ENCODE assay signal across 1 cellular context in the genomic region with DNA sequence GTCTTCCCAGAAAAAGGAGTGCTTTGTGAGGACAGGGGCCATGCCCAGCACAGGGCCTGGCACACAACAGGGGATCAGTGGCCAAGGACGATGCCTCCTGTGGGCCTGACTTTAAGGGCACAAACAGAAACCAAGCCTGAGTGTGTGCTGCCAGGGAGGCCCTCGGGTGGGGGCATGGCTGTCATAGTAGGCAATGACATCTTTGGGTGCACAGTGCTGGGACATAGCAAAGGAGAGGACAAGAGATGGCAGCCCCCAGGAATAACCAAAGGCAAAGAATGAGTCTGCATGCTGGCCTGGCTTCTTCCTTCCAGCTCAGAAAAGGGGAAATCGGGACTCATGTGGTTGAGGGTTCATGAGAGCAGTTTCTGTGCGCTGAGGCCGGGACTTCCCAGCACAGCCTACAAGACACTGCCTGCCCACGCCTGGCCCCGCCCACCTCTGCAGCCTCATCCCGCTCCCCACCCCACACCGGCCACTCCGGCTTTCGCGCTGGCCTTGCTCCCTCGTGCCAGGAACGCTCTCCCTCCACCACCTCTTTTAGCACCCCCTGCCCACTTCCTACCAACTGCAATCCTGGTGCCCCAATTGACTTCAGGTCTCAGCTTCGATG.
TF ChIP-seq lines count a peak whose summit lies in the region.

No MANE protein-coding gene starts in this region.

TF ChIP-seq in GM12878, 131 proteins besides CTCF, POLR2A, EP300 and RAD21 (continued from another document and continues in another):
- TF ChIP-seq, protein P1, sequence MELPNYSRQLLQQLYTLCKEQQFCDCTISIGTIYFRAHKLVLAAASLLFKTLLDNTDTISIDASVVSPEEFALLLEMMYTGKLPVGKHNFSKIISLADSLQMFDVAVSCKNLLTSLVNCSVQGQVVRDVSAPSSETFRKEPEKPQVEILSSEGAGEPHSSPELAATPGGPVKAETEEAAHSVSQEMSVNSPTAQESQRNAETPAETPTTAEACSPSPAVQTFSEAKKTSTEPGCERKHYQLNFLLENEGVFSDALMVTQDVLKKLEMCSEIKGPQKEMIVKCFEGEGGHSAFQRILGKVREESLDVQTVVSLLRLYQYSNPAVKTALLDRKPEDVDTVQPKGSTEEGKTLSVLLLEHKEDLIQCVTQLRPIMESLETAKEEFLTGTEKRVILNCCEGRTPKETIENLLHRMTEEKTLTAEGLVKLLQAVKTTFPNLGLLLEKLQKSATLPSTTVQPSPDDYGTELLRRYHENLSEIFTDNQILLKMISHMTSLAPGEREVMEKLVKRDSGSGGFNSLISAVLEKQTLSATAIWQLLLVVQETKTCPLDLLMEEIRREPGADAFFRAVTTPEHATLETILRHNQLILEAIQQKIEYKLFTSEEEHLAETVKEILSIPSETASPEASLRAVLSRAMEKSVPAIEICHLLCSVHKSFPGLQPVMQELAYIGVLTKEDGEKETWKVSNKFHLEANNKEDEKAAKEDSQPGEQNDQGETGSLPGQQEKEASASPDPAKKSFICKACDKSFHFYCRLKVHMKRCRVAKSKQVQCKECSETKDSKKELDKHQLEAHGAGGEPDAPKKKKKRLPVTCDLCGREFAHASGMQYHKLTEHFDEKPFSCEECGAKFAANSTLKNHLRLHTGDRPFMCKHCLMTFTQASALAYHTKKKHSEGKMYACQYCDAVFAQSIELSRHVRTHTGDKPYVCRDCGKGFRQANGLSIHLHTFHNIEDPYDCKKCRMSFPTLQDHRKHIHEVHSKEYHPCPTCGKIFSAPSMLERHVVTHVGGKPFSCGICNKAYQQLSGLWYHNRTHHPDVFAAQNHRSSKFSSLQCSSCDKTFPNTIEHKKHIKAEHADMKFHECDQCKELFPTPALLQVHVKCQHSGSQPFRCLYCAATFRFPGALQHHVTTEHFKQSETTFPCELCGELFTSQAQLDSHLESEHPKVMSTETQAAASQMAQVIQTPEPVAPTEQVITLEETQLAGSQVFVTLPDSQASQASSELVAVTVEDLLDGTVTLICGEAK (IDR thresholded peaks at IDR 0.05; ENCODE audit: borderline replicate concordance), result no peak
- TF ChIP-seq SP1 (IDR thresholded peaks at IDR 0.05; ENCODE audit: low read depth, low read length), result no peak
- TF ChIP-seq NRF1 (conservative IDR thresholded peaks at IDR 0.05; ENCODE audit: low read depth, low read length), result no peak
- TF ChIP-seq BACH1 (IDR thresholded peaks at IDR 0.05; ENCODE audit: borderline replicate concordance), result peak; percentile 21; the same call in 1 of the 2 replicates
- TF ChIP-seq BMI1 (IDR thresholded peaks at IDR 0.05; ENCODE audit: borderline replicate concordance), result no peak
- TF ChIP-seq, protein P2, sequence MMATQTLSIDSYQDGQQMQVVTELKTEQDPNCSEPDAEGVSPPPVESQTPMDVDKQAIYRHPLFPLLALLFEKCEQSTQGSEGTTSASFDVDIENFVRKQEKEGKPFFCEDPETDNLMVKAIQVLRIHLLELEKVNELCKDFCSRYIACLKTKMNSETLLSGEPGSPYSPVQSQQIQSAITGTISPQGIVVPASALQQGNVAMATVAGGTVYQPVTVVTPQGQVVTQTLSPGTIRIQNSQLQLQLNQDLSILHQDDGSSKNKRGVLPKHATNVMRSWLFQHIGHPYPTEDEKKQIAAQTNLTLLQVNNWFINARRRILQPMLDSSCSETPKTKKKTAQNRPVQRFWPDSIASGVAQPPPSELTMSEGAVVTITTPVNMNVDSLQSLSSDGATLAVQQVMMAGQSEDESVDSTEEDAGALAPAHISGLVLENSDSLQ (IDR thresholded peaks at IDR 0.05), result no peak
- TF ChIP-seq TAF1 (IDR thresholded peaks at IDR 0.05; ENCODE audit: borderline replicate concordance, low read depth, low read length), result no peak
- TF ChIP-seq SREBF1 (IDR thresholded peaks at IDR 0.05; ENCODE audit: low read length), result no peak
- TF ChIP-seq TCF7 (IDR thresholded peaks at IDR 0.05; ENCODE audit: borderline replicate concordance), result no peak
- no peak for TF ChIP-seq NR2C1 (IDR thresholded peaks at IDR 0.05)
- TF ChIP-seq SIX5 (IDR thresholded peaks at IDR 0.05; ENCODE audit: low read depth, low read length, severe bottlenecking), result no peak
- TF ChIP-seq SMAD5 (IDR thresholded peaks at IDR 0.05; ENCODE audit: low read depth), result no peak
- no peak for TF ChIP-seq RBBP5 (conservative IDR thresholded peaks at IDR 0.05)
- TF ChIP-seq, protein P3, sequence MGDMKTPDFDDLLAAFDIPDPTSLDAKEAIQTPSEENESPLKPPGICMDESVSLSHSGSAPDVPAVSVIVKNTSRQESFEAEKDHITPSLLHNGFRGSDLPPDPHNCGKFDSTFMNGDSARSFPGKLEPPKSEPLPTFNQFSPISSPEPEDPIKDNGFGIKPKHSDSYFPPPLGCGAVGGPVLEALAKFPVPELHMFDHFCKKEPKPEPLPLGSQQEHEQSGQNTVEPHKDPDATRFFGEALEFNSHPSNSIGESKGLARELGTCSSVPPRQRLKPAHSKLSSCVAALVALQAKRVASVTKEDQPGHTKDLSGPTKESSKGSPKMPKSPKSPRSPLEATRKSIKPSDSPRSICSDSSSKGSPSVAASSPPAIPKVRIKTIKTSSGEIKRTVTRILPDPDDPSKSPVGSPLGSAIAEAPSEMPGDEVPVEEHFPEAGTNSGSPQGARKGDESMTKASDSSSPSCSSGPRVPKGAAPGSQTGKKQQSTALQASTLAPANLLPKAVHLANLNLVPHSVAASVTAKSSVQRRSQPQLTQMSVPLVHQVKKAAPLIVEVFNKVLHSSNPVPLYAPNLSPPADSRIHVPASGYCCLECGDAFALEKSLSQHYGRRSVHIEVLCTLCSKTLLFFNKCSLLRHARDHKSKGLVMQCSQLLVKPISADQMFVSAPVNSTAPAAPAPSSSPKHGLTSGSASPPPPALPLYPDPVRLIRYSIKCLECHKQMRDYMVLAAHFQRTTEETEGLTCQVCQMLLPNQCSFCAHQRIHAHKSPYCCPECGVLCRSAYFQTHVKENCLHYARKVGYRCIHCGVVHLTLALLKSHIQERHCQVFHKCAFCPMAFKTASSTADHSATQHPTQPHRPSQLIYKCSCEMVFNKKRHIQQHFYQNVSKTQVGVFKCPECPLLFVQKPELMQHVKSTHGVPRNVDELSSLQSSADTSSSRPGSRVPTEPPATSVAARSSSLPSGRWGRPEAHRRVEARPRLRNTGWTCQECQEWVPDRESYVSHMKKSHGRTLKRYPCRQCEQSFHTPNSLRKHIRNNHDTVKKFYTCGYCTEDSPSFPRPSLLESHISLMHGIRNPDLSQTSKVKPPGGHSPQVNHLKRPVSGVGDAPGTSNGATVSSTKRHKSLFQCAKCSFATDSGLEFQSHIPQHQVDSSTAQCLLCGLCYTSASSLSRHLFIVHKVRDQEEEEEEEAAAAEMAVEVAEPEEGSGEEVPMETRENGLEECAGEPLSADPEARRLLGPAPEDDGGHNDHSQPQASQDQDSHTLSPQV (IDR thresholded peaks at IDR 0.05), result no peak
- TF ChIP-seq NR2F1 (conservative IDR thresholded peaks at IDR 0.05), result peak; percentile 85
- TF ChIP-seq RUNX3 (IDR thresholded peaks at IDR 0.05; ENCODE audit: low read length), result peak; percentile 86
- TF ChIP-seq KAT2A (conservative IDR thresholded peaks at IDR 0.05; ENCODE audit: control insufficient read depth, low read depth, low read length), result no peak
- TF ChIP-seq, protein P4, sequence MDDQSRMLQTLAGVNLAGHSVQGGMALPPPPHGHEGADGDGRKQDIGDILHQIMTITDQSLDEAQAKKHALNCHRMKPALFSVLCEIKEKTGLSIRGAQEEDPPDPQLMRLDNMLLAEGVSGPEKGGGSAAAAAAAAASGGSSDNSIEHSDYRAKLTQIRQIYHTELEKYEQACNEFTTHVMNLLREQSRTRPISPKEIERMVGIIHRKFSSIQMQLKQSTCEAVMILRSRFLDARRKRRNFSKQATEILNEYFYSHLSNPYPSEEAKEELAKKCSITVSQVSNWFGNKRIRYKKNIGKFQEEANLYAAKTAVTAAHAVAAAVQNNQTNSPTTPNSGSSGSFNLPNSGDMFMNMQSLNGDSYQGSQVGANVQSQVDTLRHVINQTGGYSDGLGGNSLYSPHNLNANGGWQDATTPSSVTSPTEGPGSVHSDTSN (IDR thresholded peaks at IDR 0.05; ENCODE audit: insufficient replicate concordance, low read depth, low read length), result no peak
- TF ChIP-seq IRF4 (IDR thresholded peaks at IDR 0.05; ENCODE audit: low read depth, low read length), result 0 out of 2 replicates have a peak, but pooled peaks have one; percentile 37
- TF ChIP-seq SMC3 (IDR thresholded peaks at IDR 0.05; ENCODE audit: borderline replicate concordance, low read length), result no peak
- TF ChIP-seq MXI1 (IDR thresholded peaks at IDR 0.05; ENCODE audit: low read depth, low read length), result peak; percentile 38; the same call in 1 of the 2 replicates
- no peak for TF ChIP-seq SREBF2 (IDR thresholded peaks at IDR 0.05; ENCODE audit: low read length)
- no peak for TF ChIP-seq CREM (IDR thresholded peaks at IDR 0.05; ENCODE audit: low read depth)
- peak; percentile 91 for TF ChIP-seq EED (IDR thresholded peaks at IDR 0.05; ENCODE audit: low read depth)
- no peak for TF ChIP-seq JUND (IDR thresholded peaks at IDR 0.05; ENCODE audit: low read depth, low read length)
- no peak for TF ChIP-seq FOXM1 (IDR thresholded peaks at IDR 0.05; ENCODE audit: low read depth, low read length)
- no peak for TF ChIP-seq ZZZ3 (IDR thresholded peaks at IDR 0.05; ENCODE audit: control insufficient read depth, insufficient read length, low read depth)
- TF ChIP-seq CEBPB (IDR thresholded peaks at IDR 0.05; ENCODE audit: borderline replicate concordance in 1 of 2, low read depth in 2 of 2, low read length in 2 of 2), result no peak
- TF ChIP-seq, protein P5, sequence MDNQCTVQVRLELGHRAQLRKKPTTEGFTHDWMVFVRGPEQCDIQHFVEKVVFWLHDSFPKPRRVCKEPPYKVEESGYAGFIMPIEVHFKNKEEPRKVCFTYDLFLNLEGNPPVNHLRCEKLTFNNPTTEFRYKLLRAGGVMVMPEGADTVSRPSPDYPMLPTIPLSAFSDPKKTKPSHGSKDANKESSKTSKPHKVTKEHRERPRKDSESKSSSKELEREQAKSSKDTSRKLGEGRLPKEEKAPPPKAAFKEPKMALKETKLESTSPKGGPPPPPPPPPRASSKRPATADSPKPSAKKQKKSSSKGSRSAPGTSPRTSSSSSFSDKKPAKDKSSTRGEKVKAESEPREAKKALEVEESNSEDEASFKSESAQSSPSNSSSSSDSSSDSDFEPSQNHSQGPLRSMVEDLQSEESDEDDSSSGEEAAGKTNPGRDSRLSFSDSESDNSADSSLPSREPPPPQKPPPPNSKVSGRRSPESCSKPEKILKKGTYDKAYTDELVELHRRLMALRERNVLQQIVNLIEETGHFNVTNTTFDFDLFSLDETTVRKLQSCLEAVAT (IDR thresholded peaks at IDR 0.05), result 0 out of 2 replicates have a peak, but pooled peaks have one; percentile 57
- TF ChIP-seq, protein P6, sequence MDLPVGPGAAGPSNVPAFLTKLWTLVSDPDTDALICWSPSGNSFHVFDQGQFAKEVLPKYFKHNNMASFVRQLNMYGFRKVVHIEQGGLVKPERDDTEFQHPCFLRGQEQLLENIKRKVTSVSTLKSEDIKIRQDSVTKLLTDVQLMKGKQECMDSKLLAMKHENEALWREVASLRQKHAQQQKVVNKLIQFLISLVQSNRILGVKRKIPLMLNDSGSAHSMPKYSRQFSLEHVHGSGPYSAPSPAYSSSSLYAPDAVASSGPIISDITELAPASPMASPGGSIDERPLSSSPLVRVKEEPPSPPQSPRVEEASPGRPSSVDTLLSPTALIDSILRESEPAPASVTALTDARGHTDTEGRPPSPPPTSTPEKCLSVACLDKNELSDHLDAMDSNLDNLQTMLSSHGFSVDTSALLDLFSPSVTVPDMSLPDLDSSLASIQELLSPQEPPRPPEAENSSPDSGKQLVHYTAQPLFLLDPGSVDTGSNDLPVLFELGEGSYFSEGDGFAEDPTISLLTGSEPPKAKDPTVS (IDR thresholded peaks at IDR 0.05; ENCODE audit: low read depth, low read length), result no peak
- 0 out of 2 replicates have a peak, but pooled peaks have one; percentile 22 for TF ChIP-seq CHD2 (IDR thresholded peaks at IDR 0.05; ENCODE audit: borderline replicate concordance, low read depth, low read length)
- TF ChIP-seq SUPT20H (IDR thresholded peaks at IDR 0.05; ENCODE audit: borderline replicate concordance, control insufficient read depth, low read depth, low read length), result no peak
- no peak for TF ChIP-seq ZSCAN29 (IDR thresholded peaks at IDR 0.05)
- TF ChIP-seq, protein P7, sequence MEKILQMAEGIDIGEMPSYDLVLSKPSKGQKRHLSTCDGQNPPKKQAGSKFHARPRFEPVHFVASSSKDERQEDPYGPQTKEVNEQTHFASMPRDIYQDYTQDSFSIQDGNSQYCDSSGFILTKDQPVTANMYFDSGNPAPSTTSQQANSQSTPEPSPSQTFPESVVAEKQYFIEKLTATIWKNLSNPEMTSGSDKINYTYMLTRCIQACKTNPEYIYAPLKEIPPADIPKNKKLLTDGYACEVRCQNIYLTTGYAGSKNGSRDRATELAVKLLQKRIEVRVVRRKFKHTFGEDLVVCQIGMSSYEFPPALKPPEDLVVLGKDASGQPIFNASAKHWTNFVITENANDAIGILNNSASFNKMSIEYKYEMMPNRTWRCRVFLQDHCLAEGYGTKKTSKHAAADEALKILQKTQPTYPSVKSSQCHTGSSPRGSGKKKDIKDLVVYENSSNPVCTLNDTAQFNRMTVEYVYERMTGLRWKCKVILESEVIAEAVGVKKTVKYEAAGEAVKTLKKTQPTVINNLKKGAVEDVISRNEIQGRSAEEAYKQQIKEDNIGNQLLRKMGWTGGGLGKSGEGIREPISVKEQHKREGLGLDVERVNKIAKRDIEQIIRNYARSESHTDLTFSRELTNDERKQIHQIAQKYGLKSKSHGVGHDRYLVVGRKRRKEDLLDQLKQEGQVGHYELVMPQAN (conservative IDR thresholded peaks at IDR 0.05), result no peak
- TF ChIP-seq, protein P8, sequence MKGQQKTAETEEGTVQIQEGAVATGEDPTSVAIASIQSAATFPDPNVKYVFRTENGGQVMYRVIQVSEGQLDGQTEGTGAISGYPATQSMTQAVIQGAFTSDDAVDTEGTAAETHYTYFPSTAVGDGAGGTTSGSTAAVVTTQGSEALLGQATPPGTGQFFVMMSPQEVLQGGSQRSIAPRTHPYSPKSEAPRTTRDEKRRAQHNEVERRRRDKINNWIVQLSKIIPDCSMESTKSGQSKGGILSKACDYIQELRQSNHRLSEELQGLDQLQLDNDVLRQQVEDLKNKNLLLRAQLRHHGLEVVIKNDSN (IDR thresholded peaks at IDR 0.05; ENCODE audit: borderline replicate concordance, extremely low read length, insufficient read depth, low read depth, low read length), result no peak
- TF ChIP-seq, protein P9, sequence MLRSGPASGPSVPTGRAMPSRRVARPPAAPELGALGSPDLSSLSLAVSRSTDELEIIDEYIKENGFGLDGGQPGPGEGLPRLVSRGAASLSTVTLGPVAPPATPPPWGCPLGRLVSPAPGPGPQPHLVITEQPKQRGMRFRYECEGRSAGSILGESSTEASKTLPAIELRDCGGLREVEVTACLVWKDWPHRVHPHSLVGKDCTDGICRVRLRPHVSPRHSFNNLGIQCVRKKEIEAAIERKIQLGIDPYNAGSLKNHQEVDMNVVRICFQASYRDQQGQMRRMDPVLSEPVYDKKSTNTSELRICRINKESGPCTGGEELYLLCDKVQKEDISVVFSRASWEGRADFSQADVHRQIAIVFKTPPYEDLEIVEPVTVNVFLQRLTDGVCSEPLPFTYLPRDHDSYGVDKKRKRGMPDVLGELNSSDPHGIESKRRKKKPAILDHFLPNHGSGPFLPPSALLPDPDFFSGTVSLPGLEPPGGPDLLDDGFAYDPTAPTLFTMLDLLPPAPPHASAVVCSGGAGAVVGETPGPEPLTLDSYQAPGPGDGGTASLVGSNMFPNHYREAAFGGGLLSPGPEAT (IDR thresholded peaks at IDR 0.05; ENCODE audit: low read depth), result peak; percentile 94
- TF ChIP-seq NR2C2 (IDR thresholded peaks at IDR 0.05; ENCODE audit: borderline replicate concordance, control insufficient read depth, insufficient read length, low read depth), result no peak
- peak; percentile 94 to 95 for TF ChIP-seq IKZF2 (IDR thresholded peaks at IDR 0.05)
- no peak for TF ChIP-seq RB1 (IDR thresholded peaks at IDR 0.05; ENCODE audit: borderline replicate concordance)
- no peak for TF ChIP-seq ZNF274 (IDR thresholded peaks at IDR 0.05; ENCODE audit: insufficient read depth, insufficient read length)
- no peak for TF ChIP-seq ZNF384 (IDR thresholded peaks at IDR 0.05; ENCODE audit: borderline replicate concordance, low read depth, low read length)
